17 cellular contexts compared by ENCODE assay signal in genomic region chr2:60852282-60852860, GRCh38. TPM values are rescaled to one million over a fixed set of nuclear protein-coding genes. Genes with fewer than 3 reads are reported as not detected.
DNase-seq lines count a peak whose midpoint lies in the region; ATAC-seq and TF ChIP-seq lines count a peak whose summit lies in the region.
"Had no signal": no experiment of that assay in that cellular context is flagged by ENCODE, and none has a peak within 500 bp of the region (broad histone marks: within the 10 kb centered on the region; RNA-seq: fewer than 3 reads in every experiment).

No MANE protein-coding gene starts in this region.

- 75 to 81% (median 79%) methylated on average over 8 of the region's 8 CpGs for WGBS in heart left ventricle, 4 donors
- 59% methylated on average over 8 of the region's 8 CpGs for WGBS in prostate gland

- H3K27me3 ChIP-seq in heart left ventricle, result no peaks in the 10 kb centered on the region
- no peaks in the 10 kb centered on the region for H3K27me3 ChIP-seq in prostate gland (replicated peaks; ENCODE audit: insufficient read depth)

- H3K27ac ChIP-seq in heart left ventricle (peak overlapping the region in 1 of 12 donors; percentile 60), prostate gland (peak overlapping the region; percentile 19 to 50)
- H3K27ac ChIP-seq: thoracic aorta, WERI-Rb-1 had no signal

- TF ChIP-seq CTCF in heart left ventricle (IDR thresholded peaks at IDR 0.05) (no peak), prostate gland (IDR thresholded peaks at IDR 0.05) (no peak)

- H3K4me3 ChIP-seq in heart left ventricle (no peak overlapping the region), prostate gland (no peak overlapping the region)
- H3K4me3 ChIP-seq: coronary artery, HAP-1, thoracic aorta had no signal

- H3K36me3 ChIP-seq in heart left ventricle, result no peaks in the 10 kb centered on the region
- no peaks in the 10 kb centered on the region for H3K36me3 ChIP-seq in prostate gland
- H3K36me3 ChIP-seq: HAP-1, thoracic aorta, WERI-Rb-1 had no signal

- intact Hi-C loops in heart left ventricle (cut with DNase I) (no loop called here), prostate gland (cut with DNase I) (no loop called here)

- ATAC-seq in heart left ventricle, result peak in 2 of 4 donors; percentile 73 to 76
- ATAC-seq: stimulated activated naive B cell treated with anti-CD40 and anti-IgM and Interleukin-4, amounts not matched to agents 10 μg/mL and 1 μg/mL and 100 μg/mL, for 72 hours had no signal

- DNase-seq in GDM1 (lab: John Stamatoyannopoulos, UW) (peak; percentile 23), NOMO-1 treated with DMSO at 0.1 percent for 48 hours (lab: John Stamatoyannopoulos, UW; ENCODE audit: unreplicated experiment) (peak; percentile 48), heart left ventricle (peak in 4 of 5 donors; percentile 20 to 58 (median 32)), prostate gland (ENCODE audit: low spot score) (peak; percentile 9), H4 (ENCODE audit: low spot score) (no peak)
- DNase-seq in stimulated activated CD4-positive, alpha-beta T cell treated with anti-CD3 and anti-CD28 coated beads, Interleukin-4, amount 100 ng/mL, for 1 hour, result no peak
- no peak for DNase-seq in stimulated activated CD4-positive, alpha-beta T cell treated with anti-CD3 and anti-CD28 coated beads, Interleukin-1b, Interleukin-23, amount 100 ng/mL, for 48 hours
- DNase-seq: activated effector memory CD4-positive, alpha-beta T cell treated with Interleukin-2 at 50 U/mL for 16 hours; DND-41; NCI-H1105 treated with DMSO at 0.1 percent for 48 hours; NCI-H524; occipital lobe; stimulated activated naive B cell treated with anti-CD40 and anti-IgM and Interleukin-4, amounts not matched to agents 10 μg/mL and 1 μg/mL and 100 μg/mL, for 72 hours; WERI-Rb-1 had no signal

- H3K4me1 ChIP-seq in heart left ventricle, result peaks cover 0 to 35% (median 0%) of the 10 kb centered on the region in 12 donors
- H3K4me1 ChIP-seq in prostate gland (replicated peaks), result no peaks in the 10 kb centered on the region
- H3K4me1 ChIP-seq: HAP-1 had no signal

- no peak for TF ChIP-seq POLR2A in heart left ventricle (IDR thresholded peaks at IDR 0.05)
- no peak for TF ChIP-seq POLR2A in prostate gland (IDR thresholded peaks at IDR 0.05)

- H3K9me3 ChIP-seq in heart left ventricle (no peaks in the 10 kb centered on the region), prostate gland (no peaks in the 10 kb centered on the region)
- H3K9me3 ChIP-seq: HAP-1, thoracic aorta had no signal

RNA-seq across cellular contexts. Expression of gene REL, which starts 29.0 kb away (rescaled TPM):
- total RNA-seq in heart left ventricle (10 to 100 TPM in 2 of 9 donors, 1 to 10 TPM in 7; 4.3 to 16.0 (median 6.1) TPM), prostate gland (10 to 100 TPM; 10.2 to 30.0 TPM)
- polyA plus RNA-seq in heart left ventricle, result 1 to 10 TPM; 1.4 to 2.8 TPM
- total RNA-seq in H4 (2014; rRNA removed; shearing (Covaris generic)), result 2.9 and 3.0 TPM in 2 replicates

Comparison
In these comparisons a context has a peak if more than half of its experiments do, and no peak if none do; other contexts are left out.
1. DNase-seq: peak in GDM1 (single experiment), NOMO-1 treated with DMSO at 0.1 percent for 48 hours (single experiment), heart left ventricle (4 of 5) and prostate gland (single experiment); none in H4 (single experiment), stimulated activated CD4-positive, alpha-beta T cell treated with anti-CD3 and anti-CD28 coated beads, Interleukin-4, amount 100 ng/mL, for 1 hour (single experiment) and stimulated activated CD4-positive, alpha-beta T cell treated with anti-CD3 and anti-CD28 coated beads, Interleukin-1b, Interleukin-23, amount 100 ng/mL, for 48 hours (single experiment).